ENCODE assay signal across 1 cellular context in genomic region chr3:94062513-94063404, GRCh38.
A peak's percentile ranks its signal among the peaks of the same experiment; 100 is the strongest.
TF ChIP-seq lines count a peak whose summit lies in the region.

Gene DHFR2, minus strand, starts transcription at chr3:94062916. Its CDS starts 1,405 bp downstream, at chr3:94061511.
Gene NSUN3, plus strand, starts transcription at chr3:94063061. Its CDS starts 66 bp downstream, at chr3:94063127.

TF ChIP-seq in H1, 55 proteins besides CTCF, POLR2A, EP300 and RAD21 (continued from another document):
- TF ChIP-seq CHD1 (IDR thresholded peaks at IDR 0.05; ENCODE audit: low read depth, low read length) (no peak), CREB1 (IDR thresholded peaks at IDR 0.05) (peak; percentile 25; the same call in 1 of the 2 replicates), BRCA1 (IDR thresholded peaks at IDR 0.05; ENCODE audit: low read depth, low read length) (peak; percentile 89), BCL11A (IDR thresholded peaks at IDR 0.05; ENCODE audit: low read depth in 2 of 2, low read length in 2 of 2) (no peak), KDM5A (IDR thresholded peaks at IDR 0.05; ENCODE audit: low read length) (peak; percentile 5; the same call in 1 of the 2 replicates), SIN3A (conservative IDR thresholded peaks at IDR 0.05 in 1 of 2, IDR thresholded peaks at IDR 0.05 in 1 of 2; ENCODE audit: low read depth in 1 of 2, low read length in 2 of 2) (peak in 1 of 2 experiments; percentile 22; a peak in 2 of 4 replicates), SAP30 (IDR thresholded peaks at IDR 0.05; ENCODE audit: insufficient read depth, insufficient replicate concordance, low read length) (peak; percentile 55), HDAC2 (IDR thresholded peaks at IDR 0.05; ENCODE audit: borderline replicate concordance in 1 of 2, low read depth in 2 of 2, low read length in 2 of 2) (peak; percentile 49 to 83; a peak in 2 of 4 replicates), E2F6 (IDR thresholded peaks at IDR 0.05) (peak; percentile 25; the same call in 1 of the 2 replicates), SP1 (IDR thresholded peaks at IDR 0.05; ENCODE audit: low read depth, low read length) (no peak), ZNF274 (IDR thresholded peaks at IDR 0.05; ENCODE audit: borderline replicate concordance, extremely low read depth, low read length) (no peak), PHF8 (conservative IDR thresholded peaks at IDR 0.05; ENCODE audit: low read depth, low read length) (peak; percentile 84), GTF2F1 (IDR thresholded peaks at IDR 0.05; ENCODE audit: borderline replicate concordance, low read depth, low read length) (peak; percentile 6; the same call in 1 of the 2 replicates), ATF3 (IDR thresholded peaks at IDR 0.05; ENCODE audit: insufficient read depth, low read depth, low read length) (no peak), CHD2 (IDR thresholded peaks at IDR 0.05; ENCODE audit: low read length) (peak; percentile 97), TAF7 (optimal IDR thresholded peaks at IDR 0.05; ENCODE audit: borderline replicate concordance, low read depth, low read length) (peak; percentile 48), ASH2L (IDR thresholded peaks at IDR 0.05; ENCODE audit: low read length) (peak; percentile 90), SRF (IDR thresholded peaks at IDR 0.05; ENCODE audit: low read depth, low read length) (no peak), CEBPB (IDR thresholded peaks at IDR 0.05; ENCODE audit: low read depth, low read length) (no peak), YY1 (IDR thresholded peaks at IDR 0.05; ENCODE audit: low read depth, low read length) (no peak), KDM4A (IDR thresholded peaks at IDR 0.05; ENCODE audit: low read depth, low read length, severe bottlenecking) (peak; percentile 71), TBP (IDR thresholded peaks at IDR 0.05; ENCODE audit: low read depth, low read length) (peak; percentile 51)
TF ChIP-seq in H1: peak in this region for 19.
